Comparison of ENCODE assay signal across 12 cellular contexts in the genomic region with DNA sequence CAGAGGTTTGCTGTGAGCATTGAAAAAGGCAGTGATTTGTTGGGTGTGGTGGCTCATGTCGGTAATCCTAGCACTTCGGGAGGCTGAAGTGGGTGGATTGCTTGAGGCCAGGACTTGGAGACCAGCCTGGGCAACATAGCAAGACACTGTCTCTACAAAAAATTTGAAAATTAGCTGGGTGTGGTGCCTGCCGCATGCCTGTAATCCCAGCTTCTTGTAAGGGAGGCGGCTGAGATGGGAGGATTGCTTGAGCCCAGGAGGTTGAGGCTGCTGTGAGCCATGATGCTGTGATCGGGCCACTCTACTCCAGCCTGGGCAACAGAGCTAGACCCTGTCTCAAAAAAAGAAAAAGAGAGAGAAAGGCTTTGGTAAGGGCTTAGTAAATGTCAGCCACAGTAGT. TPM values are rescaled to one million over a fixed set of nuclear protein-coding genes. Genes with fewer than 3 reads are reported as not detected.
"Had no signal": no experiment of that assay in that cellular context is flagged by ENCODE, and none has a peak within 500 bp of the region (broad histone marks: within the 10 kb centered on the region; RNA-seq: fewer than 3 reads in every experiment).

No MANE protein-coding gene starts in this region.

- H3K9me3 ChIP-seq: MG63, SK-N-SH had no signal

- H3K36me3 Mint-ChIP-seq: IgD-negative memory B cell had no signal

- H3K27ac ChIP-seq: RWPE1 had no signal

- H3K4me2 ChIP-seq: SK-N-SH had no signal

- DNase-seq: MG63; NCI-H1436; NCI-H187; NCI-H2029 treated with DMSO at 0.1 percent for 48 hours; NCI-H446 treated with DMSO at 0.1 percent for 48 hours; NK-92 treated with Interleukin-12 subunit alpha and Interleukin-12 subunit beta, amount 100 ng/mL, for 24 hours; SK-N-SH had no signal

- H3K4me3 ChIP-seq: MG63 had no signal

- H3K27me3 Mint-ChIP-seq: IgD-negative memory B cell had no signal

- H3K36me3 ChIP-seq: MG63 had no signal

- H3K9me3 Mint-ChIP-seq: IgD-negative memory B cell had no signal

- H3K27me3 ChIP-seq: MG63 had no signal

- H3K9ac ChIP-seq: SK-N-SH had no signal

RNA-seq across cellular contexts. Expression of gene TNFRSF17, which starts 16.2 kb away (rescaled TPM):
- total RNA-seq: HT1080, PC-3, SK-MEL-5 had no signal
- polyA plus RNA-seq: SK-N-SH had no signal
